Comparison of ENCODE assay signal across 1 cellular context in the genomic region with DNA sequence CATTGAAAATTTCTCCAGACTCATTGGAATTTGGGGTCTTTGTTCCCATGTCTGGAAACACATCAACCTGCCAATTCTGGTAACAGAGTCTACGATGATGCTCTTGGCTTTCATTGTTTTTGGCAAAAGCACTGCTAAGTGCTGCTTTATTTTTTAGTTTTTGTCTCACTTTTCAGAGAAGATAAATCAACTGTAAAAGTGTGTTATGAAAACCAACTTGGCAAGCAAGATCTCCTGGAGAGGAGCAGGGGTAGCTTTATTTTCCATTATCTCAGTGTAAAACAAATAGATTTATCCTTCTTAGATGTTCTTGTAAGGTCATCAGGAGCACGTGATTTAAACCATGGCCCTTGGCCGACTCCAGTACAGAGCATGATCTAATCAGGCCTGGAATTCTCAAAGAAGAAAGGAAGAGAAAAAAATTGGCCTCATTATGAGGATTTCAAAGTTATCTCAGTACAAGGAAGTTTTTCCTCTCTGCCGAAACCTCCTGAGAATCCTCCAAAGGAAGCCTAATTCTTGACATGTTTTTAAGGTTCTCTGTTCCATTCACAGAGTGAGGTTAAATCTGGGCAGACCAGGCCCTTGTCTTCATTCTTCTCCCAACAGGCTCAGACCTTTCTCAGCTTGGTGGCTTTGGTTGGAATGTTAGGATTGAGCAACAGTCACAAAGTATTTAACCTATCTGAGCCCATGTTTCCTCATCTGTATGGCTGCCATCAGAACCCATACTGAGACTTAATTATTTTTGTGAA.
TF ChIP-seq lines count a peak whose summit lies in the region.

No MANE protein-coding gene starts in this region.

TF ChIP-seq in GM23338, 12 proteins besides CTCF, POLR2A, EP300 and RAD21 (continued from another document):
- TF ChIP-seq, protein P1, sequence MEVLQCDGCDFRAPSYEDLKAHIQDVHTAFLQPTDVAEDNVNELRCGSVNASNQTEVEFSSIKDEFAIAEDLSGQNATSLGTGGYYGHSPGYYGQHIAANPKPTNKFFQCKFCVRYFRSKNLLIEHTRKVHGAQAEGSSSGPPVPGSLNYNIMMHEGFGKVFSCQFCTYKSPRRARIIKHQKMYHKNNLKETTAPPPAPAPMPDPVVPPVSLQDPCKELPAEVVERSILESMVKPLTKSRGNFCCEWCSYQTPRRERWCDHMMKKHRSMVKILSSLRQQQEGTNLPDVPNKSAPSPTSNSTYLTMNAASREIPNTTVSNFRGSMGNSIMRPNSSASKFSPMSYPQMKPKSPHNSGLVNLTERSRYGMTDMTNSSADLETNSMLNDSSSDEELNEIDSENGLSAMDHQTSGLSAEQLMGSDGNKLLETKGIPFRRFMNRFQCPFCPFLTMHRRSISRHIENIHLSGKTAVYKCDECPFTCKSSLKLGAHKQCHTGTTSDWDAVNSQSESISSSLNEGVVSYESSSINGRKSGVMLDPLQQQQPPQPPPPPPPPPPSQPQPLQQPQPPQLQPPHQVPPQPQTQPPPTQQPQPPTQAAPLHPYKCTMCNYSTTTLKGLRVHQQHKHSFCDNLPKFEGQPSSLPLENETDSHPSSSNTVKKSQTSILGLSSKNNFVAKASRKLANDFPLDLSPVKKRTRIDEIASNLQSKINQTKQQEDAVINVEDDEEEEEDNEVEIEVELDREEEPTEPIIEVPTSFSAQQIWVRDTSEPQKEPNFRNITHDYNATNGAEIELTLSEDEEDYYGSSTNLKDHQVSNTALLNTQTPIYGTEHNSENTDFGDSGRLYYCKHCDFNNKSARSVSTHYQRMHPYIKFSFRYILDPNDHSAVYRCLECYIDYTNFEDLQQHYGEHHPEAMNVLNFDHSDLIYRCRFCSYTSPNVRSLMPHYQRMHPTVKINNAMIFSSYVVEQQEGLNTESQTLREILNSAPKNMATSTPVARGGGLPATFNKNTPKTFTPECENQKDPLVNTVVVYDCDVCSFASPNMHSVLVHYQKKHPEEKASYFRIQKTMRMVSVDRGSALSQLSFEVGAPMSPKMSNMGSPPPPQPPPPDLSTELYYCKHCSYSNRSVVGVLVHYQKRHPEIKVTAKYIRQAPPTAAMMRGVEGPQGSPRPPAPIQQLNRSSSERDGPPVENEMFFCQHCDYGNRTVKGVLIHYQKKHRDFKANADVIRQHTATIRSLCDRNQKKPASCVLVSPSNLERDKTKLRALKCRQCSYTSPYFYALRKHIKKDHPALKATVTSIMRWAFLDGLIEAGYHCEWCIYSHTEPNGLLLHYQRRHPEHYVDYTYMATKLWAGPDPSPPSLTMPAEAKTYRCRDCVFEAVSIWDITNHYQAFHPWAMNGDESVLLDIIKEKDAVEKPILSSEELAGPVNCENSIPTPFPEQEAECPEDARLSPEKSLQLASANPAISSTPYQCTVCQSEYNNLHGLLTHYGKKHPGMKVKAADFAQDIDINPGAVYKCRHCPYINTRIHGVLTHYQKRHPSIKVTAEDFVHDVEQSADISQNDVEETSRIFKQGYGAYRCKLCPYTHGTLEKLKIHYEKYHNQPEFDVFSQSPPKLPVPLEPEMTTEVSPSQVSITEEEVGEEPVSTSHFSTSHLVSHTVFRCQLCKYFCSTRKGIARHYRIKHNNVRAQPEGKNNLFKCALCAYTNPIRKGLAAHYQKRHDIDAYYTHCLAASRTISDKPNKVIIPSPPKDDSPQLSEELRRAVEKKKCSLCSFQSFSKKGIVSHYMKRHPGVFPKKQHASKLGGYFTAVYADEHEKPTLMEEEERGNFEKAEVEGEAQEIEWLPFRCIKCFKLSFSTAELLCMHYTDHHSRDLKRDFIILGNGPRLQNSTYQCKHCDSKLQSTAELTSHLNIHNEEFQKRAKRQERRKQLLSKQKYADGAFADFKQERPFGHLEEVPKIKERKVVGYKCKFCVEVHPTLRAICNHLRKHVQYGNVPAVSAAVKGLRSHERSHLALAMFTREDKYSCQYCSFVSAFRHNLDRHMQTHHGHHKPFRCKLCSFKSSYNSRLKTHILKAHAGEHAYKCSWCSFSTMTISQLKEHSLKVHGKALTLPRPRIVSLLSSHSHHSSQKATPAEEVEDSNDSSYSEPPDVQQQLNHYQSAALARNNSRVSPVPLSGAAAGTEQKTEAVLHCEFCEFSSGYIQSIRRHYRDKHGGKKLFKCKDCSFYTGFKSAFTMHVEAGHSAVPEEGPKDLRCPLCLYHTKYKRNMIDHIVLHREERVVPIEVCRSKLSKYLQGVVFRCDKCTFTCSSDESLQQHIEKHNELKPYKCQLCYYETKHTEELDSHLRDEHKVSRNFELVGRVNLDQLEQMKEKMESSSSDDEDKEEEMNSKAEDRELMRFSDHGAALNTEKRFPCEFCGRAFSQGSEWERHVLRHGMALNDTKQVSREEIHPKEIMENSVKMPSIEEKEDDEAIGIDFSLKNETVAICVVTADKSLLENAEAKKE (CRISPR knock-in tag; IDR thresholded peaks at IDR 0.05) = no peak
- TF ChIP-seq, protein P2, sequence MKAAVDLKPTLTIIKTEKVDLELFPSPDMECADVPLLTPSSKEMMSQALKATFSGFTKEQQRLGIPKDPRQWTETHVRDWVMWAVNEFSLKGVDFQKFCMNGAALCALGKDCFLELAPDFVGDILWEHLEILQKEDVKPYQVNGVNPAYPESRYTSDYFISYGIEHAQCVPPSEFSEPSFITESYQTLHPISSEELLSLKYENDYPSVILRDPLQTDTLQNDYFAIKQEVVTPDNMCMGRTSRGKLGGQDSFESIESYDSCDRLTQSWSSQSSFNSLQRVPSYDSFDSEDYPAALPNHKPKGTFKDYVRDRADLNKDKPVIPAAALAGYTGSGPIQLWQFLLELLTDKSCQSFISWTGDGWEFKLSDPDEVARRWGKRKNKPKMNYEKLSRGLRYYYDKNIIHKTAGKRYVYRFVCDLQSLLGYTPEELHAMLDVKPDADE (IDR thresholded peaks at IDR 0.05) = no peak
- TF ChIP-seq POLR2AphosphoS5 (IDR thresholded peaks at IDR 0.05; ENCODE audit: low read depth) (no peak), STAT1 (IDR thresholded peaks at IDR 0.05; ENCODE audit: unreplicated experiment) (no peak), CREB1 (CRISPR knock-in tag; IDR thresholded peaks at IDR 0.05; ENCODE audit: low read depth) (no peak), ZNF114 (CRISPR knock-in tag; IDR thresholded peaks at IDR 0.05) (no peak)
- TF ChIP-seq, protein P3, sequence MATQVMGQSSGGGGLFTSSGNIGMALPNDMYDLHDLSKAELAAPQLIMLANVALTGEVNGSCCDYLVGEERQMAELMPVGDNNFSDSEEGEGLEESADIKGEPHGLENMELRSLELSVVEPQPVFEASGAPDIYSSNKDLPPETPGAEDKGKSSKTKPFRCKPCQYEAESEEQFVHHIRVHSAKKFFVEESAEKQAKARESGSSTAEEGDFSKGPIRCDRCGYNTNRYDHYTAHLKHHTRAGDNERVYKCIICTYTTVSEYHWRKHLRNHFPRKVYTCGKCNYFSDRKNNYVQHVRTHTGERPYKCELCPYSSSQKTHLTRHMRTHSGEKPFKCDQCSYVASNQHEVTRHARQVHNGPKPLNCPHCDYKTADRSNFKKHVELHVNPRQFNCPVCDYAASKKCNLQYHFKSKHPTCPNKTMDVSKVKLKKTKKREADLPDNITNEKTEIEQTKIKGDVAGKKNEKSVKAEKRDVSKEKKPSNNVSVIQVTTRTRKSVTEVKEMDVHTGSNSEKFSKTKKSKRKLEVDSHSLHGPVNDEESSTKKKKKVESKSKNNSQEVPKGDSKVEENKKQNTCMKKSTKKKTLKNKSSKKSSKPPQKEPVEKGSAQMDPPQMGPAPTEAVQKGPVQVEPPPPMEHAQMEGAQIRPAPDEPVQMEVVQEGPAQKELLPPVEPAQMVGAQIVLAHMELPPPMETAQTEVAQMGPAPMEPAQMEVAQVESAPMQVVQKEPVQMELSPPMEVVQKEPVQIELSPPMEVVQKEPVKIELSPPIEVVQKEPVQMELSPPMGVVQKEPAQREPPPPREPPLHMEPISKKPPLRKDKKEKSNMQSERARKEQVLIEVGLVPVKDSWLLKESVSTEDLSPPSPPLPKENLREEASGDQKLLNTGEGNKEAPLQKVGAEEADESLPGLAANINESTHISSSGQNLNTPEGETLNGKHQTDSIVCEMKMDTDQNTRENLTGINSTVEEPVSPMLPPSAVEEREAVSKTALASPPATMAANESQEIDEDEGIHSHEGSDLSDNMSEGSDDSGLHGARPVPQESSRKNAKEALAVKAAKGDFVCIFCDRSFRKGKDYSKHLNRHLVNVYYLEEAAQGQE (IDR thresholded peaks at IDR 0.05; ENCODE audit: unreplicated experiment) = no peak
